Comparison of ENCODE assay signal across 31 cellular contexts in the genomic region with DNA sequence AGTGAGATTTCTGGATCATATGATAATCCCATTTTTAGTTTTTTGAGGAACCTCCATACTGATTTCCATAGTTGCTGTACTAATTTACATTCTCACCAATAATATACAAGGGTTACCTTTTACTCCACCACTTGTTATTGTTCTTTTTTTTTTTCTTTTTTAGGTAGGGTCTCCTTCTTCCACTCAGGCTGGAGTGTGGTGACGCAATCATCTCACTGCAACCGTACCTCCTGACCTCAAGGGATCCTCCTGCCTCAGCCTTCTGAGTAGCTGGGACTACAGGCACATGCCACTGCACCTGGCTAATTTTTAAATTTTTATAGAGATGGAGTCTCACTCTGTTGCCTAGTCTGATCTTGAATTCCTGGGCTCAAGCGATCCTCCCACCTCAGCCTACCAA.
"Had no signal": no experiment of that assay in that cellular context is flagged by ENCODE, and none has a peak within 500 bp of the region (broad histone marks: within the 10 kb centered on the region; RNA-seq: fewer than 3 reads in every experiment).

No MANE protein-coding gene starts in this region.

- H3K4me3 ChIP-seq: neural progenitor cell, ovary, psoas muscle, skin epidermis, smooth muscle cell, spleen, suprapubic skin, testis, tibial artery, transverse colon, upper lobe of right lung, uterus had no signal

- H3K9me3 ChIP-seq: ovary, psoas muscle, spleen, suprapubic skin, testis, tibial artery, transverse colon, upper lobe of right lung, uterus had no signal

- H3K4me1 ChIP-seq: neural progenitor cell, parathyroid adenoma, psoas muscle, suprapubic skin, testis, tibial artery, transverse colon, upper lobe of right lung, uterus had no signal

- H3K27ac ChIP-seq: neural progenitor cell, ovary, parathyroid adenoma, psoas muscle, skin epidermis, spleen, suprapubic skin, testis, tibial artery, transverse colon, upper lobe of right lung, uterus had no signal

- H3K4me3 Mint-ChIP-seq: natural killer cell; nephron; neural progenitor cell; stimulated activated memory B cell treated with anti-CD40 and anti-IgM and Interleukin-4, amounts not matched to agents 10 μg/mL and 1 μg/mL and 100 μg/mL, for 72 hours; stimulated activated naive CD8-positive, alpha-beta T cell treated with anti-CD3 and anti-CD28 coated beads, Interleukin-15, amount 100 ng/mL, for 72 hours; type B pancreatic cell had no signal

- ATAC-seq: natural killer cell; psoas muscle; right cardiac atrium; sciatic nerve; stimulated activated memory B cell treated with anti-CD40 and anti-IgM and Interleukin-4, amounts not matched to agents 10 μg/mL and 1 μg/mL and 100 μg/mL, for 72 hours; stimulated activated naive CD8-positive, alpha-beta T cell treated with anti-CD3 and anti-CD28 coated beads, Interleukin-15, amount 100 ng/mL, for 72 hours; stimulated activated naive CD8-positive, alpha-beta T cell treated with anti-CD3 and anti-CD28 coated beads, Interleukin-15, Interleukin-2, amounts not matched to agents 100 U/mL and 50 U/mL, for 24 hours; upper lobe of right lung had no signal

- H2AFZ ChIP-seq: neural progenitor cell, parathyroid adenoma had no signal

- H3K9ac ChIP-seq: neural progenitor cell, parathyroid adenoma had no signal

- H3K79me2 ChIP-seq: parathyroid adenoma had no signal

- DNase-seq: natural killer cell; occipital lobe; ovary; posterior cingulate gyrus; psoas muscle; right cardiac atrium; spleen; stimulated activated CD4-positive, alpha-beta T cell treated with anti-CD3 and anti-CD28 coated beads, Interleukin-12 subunit alpha, Interleukin-12 subunit beta, amount 100 ng/mL, for 4 hours; stimulated activated CD4-positive, alpha-beta T cell treated with anti-CD3 and anti-CD28 coated beads, Interleukin-1b, Interleukin-23, amount 100 ng/mL, for 48 hours; stimulated activated CD4-positive, alpha-beta T cell treated with anti-CD3 and anti-CD28 coated beads, Interleukin-4, amount 100 ng/mL, for 1 hour; stimulated activated CD4-positive, alpha-beta T cell treated with anti-CD3 and anti-CD28 coated beads, Interleukin-4, amount 100 ng/mL, for 4 hours; stimulated activated CD8-positive, alpha-beta memory T cell treated with anti-CD3 and anti-CD28 coated beads, Interleukin-4, amount 100 ng/mL, for 48 hours; stimulated activated naive CD4-positive, alpha-beta T cell; stimulated activated naive CD8-positive, alpha-beta T cell treated with anti-CD3 and anti-CD28 coated beads, Interleukin-15, amount 100 ng/mL, for 72 hours; stimulated activated naive CD8-positive, alpha-beta T cell treated with anti-CD3 and anti-CD28 coated beads, Interleukin-15, Interleukin-2, amounts not matched to agents 100 U/mL and 50 U/mL, for 24 hours; substantia nigra; testis; tibial artery; transverse colon; upper lobe of right lung; uterus had no signal

- H3K27ac Mint-ChIP-seq: natural killer cell; neural progenitor cell; progenitor cell of endocrine pancreas; stimulated activated memory B cell treated with anti-CD40 and anti-IgM and Interleukin-4, amounts not matched to agents 10 μg/mL and 1 μg/mL and 100 μg/mL, for 72 hours; stimulated activated naive CD8-positive, alpha-beta T cell treated with anti-CD3 and anti-CD28 coated beads, Interleukin-15, amount 100 ng/mL, for 72 hours; type B pancreatic cell had no signal

- H3K9me3 Mint-ChIP-seq: natural killer cell; nephron; stimulated activated memory B cell treated with anti-CD40 and anti-IgM and Interleukin-4, amounts not matched to agents 10 μg/mL and 1 μg/mL and 100 μg/mL, for 72 hours; stimulated activated naive CD8-positive, alpha-beta T cell treated with anti-CD3 and anti-CD28 coated beads, Interleukin-15, amount 100 ng/mL, for 72 hours; type B pancreatic cell had no signal

- H3K4me1 Mint-ChIP-seq: natural killer cell; nephron; neural progenitor cell; stimulated activated memory B cell treated with anti-CD40 and anti-IgM and Interleukin-4, amounts not matched to agents 10 μg/mL and 1 μg/mL and 100 μg/mL, for 72 hours; stimulated activated naive CD8-positive, alpha-beta T cell treated with anti-CD3 and anti-CD28 coated beads, Interleukin-15, amount 100 ng/mL, for 72 hours had no signal

- H3K36me3 ChIP-seq: neural progenitor cell, ovary, spleen, suprapubic skin, tibial artery, transverse colon, upper lobe of right lung, uterus had no signal

- H3K4me2 ChIP-seq: neural progenitor cell, smooth muscle cell had no signal

- H3K27me3 ChIP-seq: neural progenitor cell, ovary, testis, transverse colon, upper lobe of right lung, uterus had no signal

- H3K36me3 Mint-ChIP-seq: natural killer cell; neural progenitor cell; stimulated activated memory B cell treated with anti-CD40 and anti-IgM and Interleukin-4, amounts not matched to agents 10 μg/mL and 1 μg/mL and 100 μg/mL, for 72 hours; type B pancreatic cell had no signal
